15 cellular contexts compared by ENCODE assay signal in genomic region chr9:69046723-69047122, GRCh38. TPM values are rescaled to one million over a fixed set of nuclear protein-coding genes. Genes with fewer than 3 reads are reported as not detected.
DNase-seq lines count a peak whose midpoint lies in the region; ATAC-seq and TF ChIP-seq lines count a peak whose summit lies in the region.
"Had no signal": no experiment of that assay in that cellular context is flagged by ENCODE, and none has a peak within 500 bp of the region (broad histone marks: within the 10 kb centered on the region; RNA-seq: fewer than 3 reads in every experiment).

No MANE protein-coding gene starts in this region.

- no peak for TF ChIP-seq CTCF in cardiac muscle cell (IDR thresholded peaks at IDR 0.05; ENCODE audit: low read depth, low read length)
- no peak for TF ChIP-seq CTCF in IMR-90 (conservative IDR thresholded peaks at IDR 0.05; ENCODE audit: low read depth, low read length)
- no peak for TF ChIP-seq CTCF in left ventricle myocardium inferior (IDR thresholded peaks at IDR 0.05; ENCODE audit: borderline replicate concordance)
- TF ChIP-seq CTCF in prostate gland (IDR thresholded peaks at IDR 0.05) = no peak
- TF ChIP-seq CTCF in colonic mucosa (IDR thresholded peaks at IDR 0.05) = no peak

- H3K9me1 ChIP-seq in IMR-90 (ENCODE audit: insufficient read depth, low read length) = no peaks in the 10 kb centered on the region; the same call in 1 of the 2 replicates

- H4K5ac ChIP-seq in IMR-90 (ENCODE audit: low read depth, low read length) = no peak overlapping the region

- H3K27me3 ChIP-seq in cardiac muscle cell (no peaks in the 10 kb centered on the region), IMR-90 (ENCODE audit: control insufficient read depth, insufficient read depth, low read length) (no peaks in the 10 kb centered on the region), left ventricle myocardium inferior (ENCODE audit: low read depth) (no peaks in the 10 kb centered on the region), prostate gland (replicated peaks; ENCODE audit: insufficient read depth) (no peaks in the 10 kb centered on the region), colonic mucosa (no peaks in the 10 kb centered on the region)

- peaks cover 29% of the 10 kb centered on the region for H3K4me1 ChIP-seq in cardiac muscle cell (ENCODE audit: low read depth)
- peaks cover 8% of the 10 kb centered on the region for H3K4me1 ChIP-seq in IMR-90 (ENCODE audit: control insufficient read depth, insufficient read depth, low read length)
- peaks cover 42% of the 10 kb centered on the region for H3K4me1 ChIP-seq in left ventricle myocardium inferior
- H3K4me1 ChIP-seq in prostate gland (replicated peaks) = no peaks in the 10 kb centered on the region
- H3K4me1 ChIP-seq in colonic mucosa = no peaks in the 10 kb centered on the region

- CTCF ChIA-PET in IMR-90 (lab: Yijun Ruan, JAX) = no interaction called here

- H3K18ac ChIP-seq in IMR-90 (ENCODE audit: low read depth, low read length) = no peak overlapping the region

- TF ChIP-seq POLR2A in IMR-90 (IDR thresholded peaks at IDR 0.05; ENCODE audit: low read depth, low read length) = no peak
- TF ChIP-seq POLR2A in prostate gland (IDR thresholded peaks at IDR 0.05) = no peak

- H2BK15ac ChIP-seq in IMR-90 (ENCODE audit: low read depth, low read length) = no peak overlapping the region

- no peaks in the 10 kb centered on the region for H3K9me3 ChIP-seq in cardiac muscle cell (ENCODE audit: low read depth)
- no peaks in the 10 kb centered on the region for H3K9me3 ChIP-seq in IMR-90 (ENCODE audit: control insufficient read depth, insufficient read depth, low read length)
- H3K9me3 ChIP-seq in left ventricle myocardium inferior (replicated peaks) = no peaks in the 10 kb centered on the region
- no peaks in the 10 kb centered on the region for H3K9me3 ChIP-seq in prostate gland
- no peaks in the 10 kb centered on the region for H3K9me3 ChIP-seq in colonic mucosa

- H3K4me2 ChIP-seq in IMR-90 (ENCODE audit: low read depth, low read length) = no peak overlapping the region

- H2BK20ac ChIP-seq in IMR-90 (ENCODE audit: low read depth, low read length) = no peak overlapping the region

- BruUV-seq in IMR-90 (replicated peaks; lab: Mats Ljungman, UMichigan) = no TSS peak

- intact Hi-C loops in left cardiac atrium (cut with DNase I) = no loop called here
- intact Hi-C loops in IMR-90 (cut with micrococcal nuclease) = no loop called here
- intact Hi-C loops in left ventricle myocardium inferior (cut with micrococcal nuclease) = no loop called here
- intact Hi-C loops in prostate gland (cut with DNase I) = no loop called here
- intact Hi-C loops in colonic mucosa (cut with DNase I) = no loop called here

- POLR2A ChIA-PET in IMR-90 (lab: Charles Lee; ENCODE audit: unreplicated experiment) = no interaction called here

- DNase-seq in cardiac muscle cell (ENCODE audit: low read depth in 1 of 2, low spot score in 1 of 2) (no peak), left cardiac atrium (no peak), IMR-90 (no peak), left ventricle myocardium inferior (no peak), NCI-H2107 (lab: John Stamatoyannopoulos, UW) (no peak), prostate gland (ENCODE audit: low spot score) (no peak), colonic mucosa (no peak)
- DNase-seq: ACHN; CD4-positive, alpha-beta memory T cell; DMS79 had no signal

- ATAC-seq in left cardiac atrium = no peak
- ATAC-seq in IMR-90 (ENCODE audit: low read depth) = no peak
- ATAC-seq: GM12878 had no signal

- H3K4me3 ChIP-seq in cardiac muscle cell (no peak overlapping the region), IMR-90 (ENCODE audit: insufficient read depth, low read depth, low read length) (no peak overlapping the region), left ventricle myocardium inferior (no peak overlapping the region), prostate gland (no peak overlapping the region), colonic mucosa (no peak overlapping the region)
- H3K4me3 ChIP-seq: GM12878 had no signal

- dilution Hi-C loops in IMR-90 (cut with HindIII; ENCODE audit: low sequenced_read_pairs, unreplicated experiment) = no loop called here

- no peak overlapping the region for H2BK5ac ChIP-seq in IMR-90 (ENCODE audit: low read depth, low read length, poor library complexity, severe bottlenecking)

- H3K79me1 ChIP-seq in IMR-90 (ENCODE audit: low read depth in 1 of 2, low read length in 2 of 2) = peaks cover 2 to 15% of the 10 kb centered on the region in 2 experiments

- H2AK5ac ChIP-seq in IMR-90 (ENCODE audit: low read depth, low read length) = no peak overlapping the region

- H3K4ac ChIP-seq in IMR-90 (ENCODE audit: low read depth, low read length) = no peak overlapping the region

- H2AK9ac ChIP-seq in IMR-90 (replicated peaks; ENCODE audit: low read depth, low read length, poor library complexity) = peak overlapping the region; percentile 19

- TF ChIP-seq RAD21 in IMR-90 (IDR thresholded peaks at IDR 0.05; ENCODE audit: low read length) = no peak

- H4K20me1 ChIP-seq in IMR-90 (ENCODE audit: insufficient read depth, low read length) = no peaks in the 10 kb centered on the region; the same call in 1 of the 2 replicates

- H3K36me3 ChIP-seq in cardiac muscle cell (peaks cover 12% of the 10 kb centered on the region), IMR-90 (ENCODE audit: control insufficient read depth, insufficient read depth, low read length) (peaks cover 16% of the 10 kb centered on the region), left ventricle myocardium inferior (peaks cover 33% of the 10 kb centered on the region), prostate gland (no peaks in the 10 kb centered on the region), colonic mucosa (no peaks in the 10 kb centered on the region)

- no peak overlapping the region for H3K56ac ChIP-seq in IMR-90 (ENCODE audit: extremely low read depth, insufficient read depth, low read length)

- no CpG with 5 or more reads among the region's 4 CpGs for WGBS in IMR-90 (ENCODE audit: extremely low coverage in 2 of 2, insufficient read length in 1 of 2), 2 experiments
- 74% methylated on average over 4 of the region's 4 CpGs for WGBS in prostate gland

- H3K14ac ChIP-seq in IMR-90 (replicated peaks; ENCODE audit: low read depth, low read length) = no peak overlapping the region

- H4K8ac ChIP-seq in IMR-90 (ENCODE audit: low read depth in 2 of 2, low read length in 2 of 2) = no peak overlapping the region

- no peak overlapping the region for H4K91ac ChIP-seq in IMR-90 (ENCODE audit: insufficient read depth, low read depth, low read length)

- in situ Hi-C loops in IMR-90 (cut with MboI; ENCODE audit: low sequenced_read_pairs) = no loop called here

- H3K27ac ChIP-seq in cardiac muscle cell (peak overlapping the region; percentile 94), IMR-90 (ENCODE audit: insufficient read depth, low read length) (no peak overlapping the region), left ventricle myocardium inferior (replicated peaks) (peak overlapping the region; percentile 61), prostate gland (no peak overlapping the region), colonic mucosa (no peak overlapping the region)
- H3K27ac ChIP-seq: C4-2B had no signal

- no peak overlapping the region for H3K23ac ChIP-seq in IMR-90 (ENCODE audit: low read depth, low read length)

- H3K9ac ChIP-seq in IMR-90 (ENCODE audit: low read depth, low read length) = no peak overlapping the region
- H3K9ac ChIP-seq in colonic mucosa (ENCODE audit: low read depth in 2 of 2, low read length in 2 of 2) = peak overlapping the region in 1 of 2 donors; percentile 12

- no peak overlapping the region for H2BK120ac ChIP-seq in IMR-90 (ENCODE audit: low read depth, low read length)

- no peak overlapping the region for H2AFZ ChIP-seq in IMR-90 (replicated peaks; ENCODE audit: low read length, poor library complexity)

TF ChIP-seq in IMR-90, 13 proteins besides CTCF, POLR2A, EP300 and RAD21:
- TF ChIP-seq RCOR1 (IDR thresholded peaks at IDR 0.05; ENCODE audit: insufficient replicate concordance, low read length) (no peak), BHLHE40 (IDR thresholded peaks at IDR 0.05; ENCODE audit: low read depth, low read length) (no peak)

RNA-seq across cellular contexts. Expression of gene FXN, which starts 11.2 kb away (rescaled TPM):
- total RNA-seq in cardiac muscle cell (14.4 and 20.6 TPM in 2 replicates), left cardiac atrium (10 to 100 TPM; 27.7 to 29.8 TPM), IMR-90 (2012; rRNA removed) (3.9 and 6.1 TPM in 2 replicates), left ventricle myocardium inferior (43.4 TPM), prostate gland (10 to 100 TPM in 1 of 2 donors, 1 to 10 TPM in 1; 9.6 to 17.8 TPM), colonic mucosa (10 to 100 TPM in 1 of 2 donors, 1 to 10 TPM in 1; 9.7 to 16.9 TPM)
- polyA plus RNA-seq in cardiac muscle cell (45.0 and 55.8 TPM in 2 replicates), IMR-90 (2012; rRNA removed) (17.6 and 18.1 TPM in 2 replicates)
- 10.0 and 20.5 TPM in 2 replicates for polyA plus RNA-seq in IMR-90 (2012; cell fraction: cytosol; rRNA removed)
- 2.6 and 10.9 TPM in 2 replicates for polyA plus RNA-seq in IMR-90 (2012; cell fraction: nucleus; rRNA removed; ENCODE audit: low replicate concordance)

RNA-seq across cellular contexts. Expression of gene PRKACG, which starts 32.8 kb away (rescaled TPM):
- total RNA-seq in cardiac muscle cell (not detected in 2 replicates), left cardiac atrium (not detected), IMR-90 (2012; rRNA removed) (not detected in 2 replicates), left ventricle myocardium inferior (not detected), prostate gland (1 to 10 TPM in 1 of 2 donors, not detected in 1; 5.1 TPM), colonic mucosa (not detected)
- polyA plus RNA-seq in cardiac muscle cell (0.13 TPM in 1 of 2 replicates, not detected in the other), IMR-90 (2012; rRNA removed) (not detected in 2 replicates)
- polyA plus RNA-seq in IMR-90 (2012; cell fraction: cytosol; rRNA removed) = not detected in 2 replicates
- polyA plus RNA-seq in IMR-90 (2012; cell fraction: nucleus; rRNA removed; ENCODE audit: low replicate concordance) = not detected in 2 replicates
- total RNA-seq: A172; CD4-positive, alpha-beta memory T cell; G401; GM12878; HT-29 had no signal
- polyA plus RNA-seq: CD4-positive, alpha-beta memory T cell; GM12878 had no signal

Comparison
In these comparisons a context has a peak if more than half of its experiments do, and no peak if none do; other contexts are left out.
1. H3K27ac ChIP-seq: peak in cardiac muscle cell (single experiment) and left ventricle myocardium inferior (single experiment); none in IMR-90 (single experiment), prostate gland (0 of 2) and colonic mucosa (single experiment).